1 cellular context compared by ENCODE assay signal in the genomic region with DNA sequence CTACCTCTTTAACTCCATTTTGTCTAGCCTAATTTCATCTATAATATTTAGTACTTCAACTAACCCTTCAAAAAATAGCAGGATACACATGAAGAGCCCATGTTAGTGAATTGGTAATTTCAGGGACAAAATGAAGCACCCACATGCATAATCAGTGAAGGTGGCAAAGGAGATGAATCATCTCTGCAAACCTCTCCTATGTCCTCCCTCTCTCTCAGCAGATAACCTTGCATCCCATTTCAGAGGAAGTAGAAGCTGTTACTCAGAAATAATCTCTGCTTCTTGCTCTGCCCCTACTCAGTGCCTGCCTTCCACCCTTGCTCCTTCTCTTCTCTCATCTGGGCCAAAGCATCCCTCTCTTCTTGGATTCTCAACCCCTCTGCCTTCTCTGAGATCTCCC.
TF ChIP-seq lines count a peak whose summit lies in the region.

No MANE protein-coding gene starts in this region.

TF ChIP-seq in H1, 55 proteins besides CTCF, POLR2A, EP300 and RAD21:
- TF ChIP-seq CBX5 (IDR thresholded peaks at IDR 0.05; ENCODE audit: low read depth, low read length) (no peak), RXRA (IDR thresholded peaks at IDR 0.05; ENCODE audit: insufficient read depth, low read depth, low read length) (no peak), HDAC6 (IDR thresholded peaks at IDR 0.05; ENCODE audit: low read depth, low read length) (no peak), CHD2 (IDR thresholded peaks at IDR 0.05; ENCODE audit: low read length) (no peak), CEBPB (IDR thresholded peaks at IDR 0.05; ENCODE audit: low read depth, low read length) (no peak), GABPA (IDR thresholded peaks at IDR 0.05; ENCODE audit: borderline replicate concordance, insufficient read depth, low read length) (no peak), NANOG (IDR thresholded peaks at IDR 0.05; ENCODE audit: insufficient read depth, low read depth, low read length, poor library complexity, severe bottlenecking) (no peak), EGR1 (IDR thresholded peaks at IDR 0.05; ENCODE audit: borderline replicate concordance, low read depth, low read length) (no peak), ATF3 (IDR thresholded peaks at IDR 0.05; ENCODE audit: insufficient read depth, low read depth, low read length) (no peak)
